Comparison of ENCODE assay signal across 2 cellular contexts in genomic region chr4:128381748-128382559, GRCh38.
A peak's percentile ranks its signal among the peaks of the same experiment; 100 is the strongest.
TF ChIP-seq lines count a peak whose summit lies in the region.

No MANE protein-coding gene starts in this region.

TF ChIP-seq in IMR-90, 13 proteins besides CTCF, POLR2A, EP300 and RAD21 (continued from another document):
- TF ChIP-seq, protein P1, sequence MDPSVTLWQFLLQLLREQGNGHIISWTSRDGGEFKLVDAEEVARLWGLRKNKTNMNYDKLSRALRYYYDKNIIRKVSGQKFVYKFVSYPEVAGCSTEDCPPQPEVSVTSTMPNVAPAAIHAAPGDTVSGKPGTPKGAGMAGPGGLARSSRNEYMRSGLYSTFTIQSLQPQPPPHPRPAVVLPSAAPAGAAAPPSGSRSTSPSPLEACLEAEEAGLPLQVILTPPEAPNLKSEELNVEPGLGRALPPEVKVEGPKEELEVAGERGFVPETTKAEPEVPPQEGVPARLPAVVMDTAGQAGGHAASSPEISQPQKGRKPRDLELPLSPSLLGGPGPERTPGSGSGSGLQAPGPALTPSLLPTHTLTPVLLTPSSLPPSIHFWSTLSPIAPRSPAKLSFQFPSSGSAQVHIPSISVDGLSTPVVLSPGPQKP (IDR thresholded peaks at IDR 0.05; ENCODE audit: borderline replicate concordance, low read depth, low read length), result no peak
- no peak for TF ChIP-seq CHD1 (IDR thresholded peaks at IDR 0.05; ENCODE audit: low read depth, low read length)
- no peak for TF ChIP-seq FOS (IDR thresholded peaks at IDR 0.05; ENCODE audit: low read depth, low read length)
- TF ChIP-seq, protein P2, sequence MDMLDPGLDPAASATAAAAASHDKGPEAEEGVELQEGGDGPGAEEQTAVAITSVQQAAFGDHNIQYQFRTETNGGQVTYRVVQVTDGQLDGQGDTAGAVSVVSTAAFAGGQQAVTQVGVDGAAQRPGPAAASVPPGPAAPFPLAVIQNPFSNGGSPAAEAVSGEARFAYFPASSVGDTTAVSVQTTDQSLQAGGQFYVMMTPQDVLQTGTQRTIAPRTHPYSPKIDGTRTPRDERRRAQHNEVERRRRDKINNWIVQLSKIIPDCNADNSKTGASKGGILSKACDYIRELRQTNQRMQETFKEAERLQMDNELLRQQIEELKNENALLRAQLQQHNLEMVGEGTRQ (IDR thresholded peaks at IDR 0.05; ENCODE audit: low read depth, low read length), result no peak
- TF ChIP-seq MAZ (IDR thresholded peaks at IDR 0.05; ENCODE audit: borderline replicate concordance, low read depth, low read length), result no peak
- TF ChIP-seq BHLHE40 (IDR thresholded peaks at IDR 0.05; ENCODE audit: low read depth, low read length), result no peak
- TF ChIP-seq CEBPB (IDR thresholded peaks at IDR 0.05; ENCODE audit: low read depth, low read length), result no peak
- TF ChIP-seq MAFK (IDR thresholded peaks at IDR 0.05; ENCODE audit: low read depth, low read length), result no peak
- TF ChIP-seq SMC3 (IDR thresholded peaks at IDR 0.05; ENCODE audit: low read depth, low read length), result no peak

TF ChIP-seq in K562, 482 proteins besides CTCF, POLR2A, EP300 and RAD21 (continued from another document):
- TF ChIP-seq, protein P3, sequence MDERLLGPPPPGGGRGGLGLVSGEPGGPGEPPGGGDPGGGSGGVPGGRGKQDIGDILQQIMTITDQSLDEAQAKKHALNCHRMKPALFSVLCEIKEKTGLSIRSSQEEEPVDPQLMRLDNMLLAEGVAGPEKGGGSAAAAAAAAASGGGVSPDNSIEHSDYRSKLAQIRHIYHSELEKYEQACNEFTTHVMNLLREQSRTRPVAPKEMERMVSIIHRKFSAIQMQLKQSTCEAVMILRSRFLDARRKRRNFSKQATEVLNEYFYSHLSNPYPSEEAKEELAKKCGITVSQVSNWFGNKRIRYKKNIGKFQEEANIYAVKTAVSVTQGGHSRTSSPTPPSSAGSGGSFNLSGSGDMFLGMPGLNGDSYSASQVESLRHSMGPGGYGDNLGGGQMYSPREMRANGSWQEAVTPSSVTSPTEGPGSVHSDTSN (CRISPR knock-in tag; IDR thresholded peaks at IDR 0.05; ENCODE audit: low read depth), result no peak
- TF ChIP-seq, protein P3 (tag; conservative IDR thresholded peaks at IDR 0.05; ENCODE audit: low read depth), result 0 out of 2 replicates have a peak, but pooled peaks have one; percentile 41
- TF ChIP-seq HDAC6 (IDR thresholded peaks at IDR 0.05; ENCODE audit: low read depth, low read length) (no peak), PKNOX1 (IDR thresholded peaks at IDR 0.05) (0 out of 2 replicates have a peak, but pooled peaks have one; percentile 15), ETV6 (IDR thresholded peaks at IDR 0.05; ENCODE audit: borderline replicate concordance in 1 of 2, low read depth in 2 of 2, low read length in 1 of 2) (no peak), ETV6 (CRISPR knock-in tag; IDR thresholded peaks at IDR 0.05; ENCODE audit: borderline replicate concordance) (no peak)
- TF ChIP-seq, protein P4, sequence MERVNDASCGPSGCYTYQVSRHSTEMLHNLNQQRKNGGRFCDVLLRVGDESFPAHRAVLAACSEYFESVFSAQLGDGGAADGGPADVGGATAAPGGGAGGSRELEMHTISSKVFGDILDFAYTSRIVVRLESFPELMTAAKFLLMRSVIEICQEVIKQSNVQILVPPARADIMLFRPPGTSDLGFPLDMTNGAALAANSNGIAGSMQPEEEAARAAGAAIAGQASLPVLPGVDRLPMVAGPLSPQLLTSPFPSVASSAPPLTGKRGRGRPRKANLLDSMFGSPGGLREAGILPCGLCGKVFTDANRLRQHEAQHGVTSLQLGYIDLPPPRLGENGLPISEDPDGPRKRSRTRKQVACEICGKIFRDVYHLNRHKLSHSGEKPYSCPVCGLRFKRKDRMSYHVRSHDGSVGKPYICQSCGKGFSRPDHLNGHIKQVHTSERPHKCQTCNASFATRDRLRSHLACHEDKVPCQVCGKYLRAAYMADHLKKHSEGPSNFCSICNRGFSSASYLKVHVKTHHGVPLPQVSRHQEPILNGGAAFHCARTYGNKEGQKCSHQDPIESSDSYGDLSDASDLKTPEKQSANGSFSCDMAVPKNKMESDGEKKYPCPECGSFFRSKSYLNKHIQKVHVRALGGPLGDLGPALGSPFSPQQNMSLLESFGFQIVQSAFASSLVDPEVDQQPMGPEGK (CRISPR knock-in tag; IDR thresholded peaks at IDR 0.05; ENCODE audit: borderline replicate concordance), result no peak
TF ChIP-seq in K562: peak in this region for 3.
